Comparison of ENCODE assay signal across 1 cellular context in genomic region chr18:23506393-23506792, GRCh38.
TF ChIP-seq lines count a peak whose summit lies in the region.

No MANE protein-coding gene starts in this region.

TF ChIP-seq in GM12878, 131 proteins besides CTCF, POLR2A, EP300 and RAD21:
- no peak for TF ChIP-seq CBX3 (IDR thresholded peaks at IDR 0.05; ENCODE audit: borderline replicate concordance, low read depth)
